In genomic region chr1:23152966-23153684, GRCh38 we compare ENCODE assay signal across 18 cellular contexts. TPM values are rescaled to one million over a fixed set of nuclear protein-coding genes. Genes with fewer than 3 reads are reported as not detected.
DNase-seq lines count a peak whose midpoint lies in the region; ATAC-seq and TF ChIP-seq lines count a peak whose summit lies in the region.
"Had no signal": no experiment of that assay in that cellular context is flagged by ENCODE, and none has a peak within 500 bp of the region (broad histone marks: within the 10 kb centered on the region; RNA-seq: fewer than 3 reads in every experiment).

No MANE protein-coding gene starts in this region.

- no peak overlapping the region for H3K4me3 ChIP-seq in Panc1 (ENCODE audit: low read depth in 2 of 2, low read length in 2 of 2)
- no peak overlapping the region for H3K4me3 ChIP-seq in fibroblast of the aortic adventitia (ENCODE audit: low read depth, low read length)
- H3K4me3 ChIP-seq in trophoblast cell (ENCODE audit: low read depth, low read length), result no peak overlapping the region
- no peak overlapping the region for H3K4me3 ChIP-seq in gastrocnemius medialis
- H3K4me3 ChIP-seq: SJCRH30 had no signal

- no peaks in the 10 kb centered on the region for H3K36me3 Mint-ChIP-seq in activated T-cell treated with anti-CD3 and anti-CD28 coated beads, Interleukin-2, amount 50 U/mL, for 72 hours (ENCODE audit: insufficient read depth in 2 of 2)

- no peak overlapping the region for H3K23ac ChIP-seq in trophoblast cell (ENCODE audit: low read length)

- H3K14ac ChIP-seq in trophoblast cell (ENCODE audit: low read length), result no peak overlapping the region

- H3K4me1 ChIP-seq in Panc1 (ENCODE audit: control insufficient read depth, insufficient read depth, low read length), result peaks cover 16% of the 10 kb centered on the region; the same call in 1 of the 2 replicates
- no peaks in the 10 kb centered on the region for H3K4me1 ChIP-seq in trophoblast cell (ENCODE audit: control insufficient read depth in 1 of 2, insufficient read depth in 2 of 2, low read length in 2 of 2)
- H3K4me1 ChIP-seq in gastrocnemius medialis, result peaks cover 0 to 5% of the 10 kb centered on the region in 2 donors
- H3K4me1 ChIP-seq: BE2C, SJCRH30 had no signal

- TF ChIP-seq CTCF in Panc1 (IDR thresholded peaks at IDR 0.05) (no peak), fibroblast of the aortic adventitia (IDR thresholded peaks at IDR 0.05; ENCODE audit: insufficient read depth, low read length) (no peak), gastrocnemius medialis (IDR thresholded peaks at IDR 0.05 in 4 of 5, conservative IDR thresholded peaks at IDR 0.05 in 1 of 5) (no peak)

- peak overlapping the region; percentile 59 for H3K27ac Mint-ChIP-seq in activated T-cell treated with anti-CD3 and anti-CD28 coated beads, Interleukin-2, amount 50 U/mL, for 72 hours
- H3K27ac Mint-ChIP-seq: CD4-positive, alpha-beta T cell had no signal

- no peak overlapping the region for H4K12ac ChIP-seq in trophoblast cell (ENCODE audit: low read depth, low read length)

- no peak overlapping the region for H2BK5ac ChIP-seq in trophoblast cell (ENCODE audit: low read depth, low read length, poor library complexity)

- intact Hi-C loops in Panc1 (cut with micrococcal nuclease; ENCODE audit: unreplicated experiment), result no loop called here
- intact Hi-C loops in gastrocnemius medialis (cut with DNase I; ENCODE audit: low total_unique reads), result no loop called here

- no peak overlapping the region for H2AK5ac ChIP-seq in trophoblast cell (ENCODE audit: low read length)

- no peak overlapping the region for H2BK120ac ChIP-seq in trophoblast cell (ENCODE audit: insufficient read depth, low read length, poor library complexity)

- H3K18ac ChIP-seq in trophoblast cell (ENCODE audit: low read length), result no peak overlapping the region

- H3K27ac ChIP-seq in Panc1 (ENCODE audit: low read length), result no peak overlapping the region
- no peak overlapping the region for H3K27ac ChIP-seq in trophoblast cell (ENCODE audit: low read depth, low read length)
- H3K27ac ChIP-seq in caudate nucleus (ENCODE audit: low read depth, low read length), result no peak overlapping the region
- no peak overlapping the region for H3K27ac ChIP-seq in gastrocnemius medialis
- H3K27ac ChIP-seq: 22Rv1, HL-60, SJCRH30 had no signal

- CTCF ChIA-PET in Panc1 (lab: Charles Lee), result no interaction called here

- H3K4me3 Mint-ChIP-seq in activated T-cell treated with anti-CD3 and anti-CD28 coated beads, Interleukin-2, amount 50 U/mL, for 72 hours, result no peak overlapping the region
- H3K4me3 Mint-ChIP-seq: CD4-positive, alpha-beta T cell; H9 had no signal

- H3K27me3 ChIP-seq in Panc1 (ENCODE audit: control insufficient read depth, insufficient read depth, low read length), result no peaks in the 10 kb centered on the region
- no peaks in the 10 kb centered on the region for H3K27me3 ChIP-seq in trophoblast cell (ENCODE audit: insufficient read depth, low read length)
- H3K27me3 ChIP-seq in gastrocnemius medialis, result no peaks in the 10 kb centered on the region
- H3K27me3 ChIP-seq: BE2C, SJCRH30 had no signal

- in situ Hi-C loops in Panc1 (cut with HindIII; ENCODE audit: low pct_unique_long_range_greater_than_20kb, low sequenced_read_pairs) (no loop called here), gastrocnemius medialis (cut with MboI; ENCODE audit: low sequenced_read_pairs in 4 of 4) (no loop called here)

- H3K9ac ChIP-seq in trophoblast cell (ENCODE audit: low read length), result no peak overlapping the region

- no peak for ATAC-seq in activated T-cell treated with anti-CD3 and anti-CD28 coated beads, Interleukin-2, amount 50 U/mL, for 72 hours (replicated peaks in 1 of 2)
- ATAC-seq in Panc1, result no peak
- no peak for ATAC-seq in gastrocnemius medialis

- no peak overlapping the region for H4K8ac ChIP-seq in trophoblast cell (ENCODE audit: low read depth, low read length)

- POLR2A ChIA-PET in Panc1 (lab: Charles Lee), result no interaction called here

- peaks cover 17% of the 10 kb centered on the region for H3K4me1 Mint-ChIP-seq in activated T-cell treated with anti-CD3 and anti-CD28 coated beads, Interleukin-2, amount 50 U/mL, for 72 hours (ENCODE audit: low read depth)

- no peaks in the 10 kb centered on the region for H3K27me3 Mint-ChIP-seq in activated T-cell treated with anti-CD3 and anti-CD28 coated beads, Interleukin-2, amount 50 U/mL, for 72 hours (ENCODE audit: low read depth)
- H3K27me3 Mint-ChIP-seq: CD4-positive, alpha-beta T cell had no signal

- no peak for DNase-seq in activated T-cell treated with anti-CD3 and anti-CD28 coated beads, Interleukin-2, amount 50 U/mL, for 72 hours
- no peak for DNase-seq in activated T-cell treated with anti-CD3 and anti-CD28 coated beads, Interleukin-2, amount 50 U/mL, for 48 hours
- DNase-seq in Panc1 (ENCODE audit: low read depth, low spot score) (no peak), fibroblast of the aortic adventitia (ENCODE audit: low read depth) (peak; percentile 73), trophoblast cell (peak in 1 of 2 donors; percentile 19), caudate nucleus (lab: John Stamatoyannopoulos, UW) (no peak), gastrocnemius medialis (no peak), activated gamma-delta T cell (lab: John Stamatoyannopoulos, UW) (no peak)
- DNase-seq: BE2C; CD4-positive, alpha-beta T cell; DMS79 treated with DMSO at 0.1 percent for 48 hours; H9; NCI-H1417; NCI-H187 treated with DMSO at 0.1 percent for 48 hours; NCI-H69; SJCRH30 had no signal

- peaks cover 18% of the 10 kb centered on the region for H3K79me2 ChIP-seq in trophoblast cell (ENCODE audit: control insufficient read depth, insufficient read depth, low read length, poor library complexity)

- no peak overlapping the region for H2AFZ ChIP-seq in trophoblast cell (ENCODE audit: insufficient read depth, low read length, poor library complexity)

- H3K9me3 ChIP-seq in Panc1 (ENCODE audit: control insufficient read depth, insufficient read depth, low read depth, low read length) (no peaks in the 10 kb centered on the region), trophoblast cell (ENCODE audit: insufficient read depth, low read depth, low read length) (no peaks in the 10 kb centered on the region), gastrocnemius medialis (no peaks in the 10 kb centered on the region)
- H3K9me3 ChIP-seq: BE2C, SJCRH30 had no signal

- H3K9me3 Mint-ChIP-seq in activated T-cell treated with anti-CD3 and anti-CD28 coated beads, Interleukin-2, amount 50 U/mL, for 72 hours, result no peaks in the 10 kb centered on the region
- H3K9me3 Mint-ChIP-seq: CD4-positive, alpha-beta T cell; H9 had no signal

- TF ChIP-seq POLR2A in gastrocnemius medialis (IDR thresholded peaks at IDR 0.05), result no peak

- H3K36me3 ChIP-seq in Panc1 (ENCODE audit: control insufficient read depth, insufficient read depth, low read length), result no peaks in the 10 kb centered on the region
- H3K36me3 ChIP-seq in trophoblast cell (ENCODE audit: control insufficient read depth in 1 of 2, insufficient read depth in 2 of 2, low read length in 2 of 2), result no peaks in the 10 kb centered on the region
- H3K36me3 ChIP-seq in gastrocnemius medialis, result no peaks in the 10 kb centered on the region
- H3K36me3 ChIP-seq: BE2C had no signal

- WGBS in trophoblast cell (ENCODE audit: extremely low coverage, insufficient coverage, insufficient read length), result 100% methylated on average over 1 of the region's 1 CpG

- H4K91ac ChIP-seq in trophoblast cell (ENCODE audit: low read depth, low read length), result no peak overlapping the region

- H3K4me2 ChIP-seq in trophoblast cell (ENCODE audit: low read length), result no peak overlapping the region

- H3K4ac ChIP-seq in trophoblast cell (ENCODE audit: low read depth, low read length), result peak overlapping the region; percentile 95

- no peak overlapping the region for H2BK12ac ChIP-seq in trophoblast cell (ENCODE audit: low read length)

- H3K79me1 ChIP-seq in trophoblast cell (ENCODE audit: low read length), result no peaks in the 10 kb centered on the region

- BruUV-seq in Panc1 (replicated peaks; lab: Mats Ljungman, UMichigan), result TSS peak; percentile 59

RNA-seq across cellular contexts. Expression of gene LUZP1, which starts 15.5 kb away (rescaled TPM):
- 10 to 100 TPM; 11.9 to 16.3 TPM for total RNA-seq in activated T-cell treated with anti-CD3 and anti-CD28 coated beads, Interleukin-2, amount 50 U/mL, for 72 hours
- total RNA-seq in Panc1 (2021; ENCODE audit: unreplicated experiment), result 40.2 TPM
- 14.4 TPM for polyA plus RNA-seq in Panc1 (2012; ENCODE audit: insufficient read length)
- total RNA-seq in fibroblast of the aortic adventitia (ENCODE audit: low replicate concordance), result 26.2 and 107 TPM in 2 replicates
- 38.6 TPM in 2 replicates for polyA plus RNA-seq in trophoblast cell (2013)
- 1 to 10 TPM; 4.1 to 5.4 (median 4.9) TPM for total RNA-seq in gastrocnemius medialis
